21 cellular contexts compared by ENCODE assay signal in the genomic region with DNA sequence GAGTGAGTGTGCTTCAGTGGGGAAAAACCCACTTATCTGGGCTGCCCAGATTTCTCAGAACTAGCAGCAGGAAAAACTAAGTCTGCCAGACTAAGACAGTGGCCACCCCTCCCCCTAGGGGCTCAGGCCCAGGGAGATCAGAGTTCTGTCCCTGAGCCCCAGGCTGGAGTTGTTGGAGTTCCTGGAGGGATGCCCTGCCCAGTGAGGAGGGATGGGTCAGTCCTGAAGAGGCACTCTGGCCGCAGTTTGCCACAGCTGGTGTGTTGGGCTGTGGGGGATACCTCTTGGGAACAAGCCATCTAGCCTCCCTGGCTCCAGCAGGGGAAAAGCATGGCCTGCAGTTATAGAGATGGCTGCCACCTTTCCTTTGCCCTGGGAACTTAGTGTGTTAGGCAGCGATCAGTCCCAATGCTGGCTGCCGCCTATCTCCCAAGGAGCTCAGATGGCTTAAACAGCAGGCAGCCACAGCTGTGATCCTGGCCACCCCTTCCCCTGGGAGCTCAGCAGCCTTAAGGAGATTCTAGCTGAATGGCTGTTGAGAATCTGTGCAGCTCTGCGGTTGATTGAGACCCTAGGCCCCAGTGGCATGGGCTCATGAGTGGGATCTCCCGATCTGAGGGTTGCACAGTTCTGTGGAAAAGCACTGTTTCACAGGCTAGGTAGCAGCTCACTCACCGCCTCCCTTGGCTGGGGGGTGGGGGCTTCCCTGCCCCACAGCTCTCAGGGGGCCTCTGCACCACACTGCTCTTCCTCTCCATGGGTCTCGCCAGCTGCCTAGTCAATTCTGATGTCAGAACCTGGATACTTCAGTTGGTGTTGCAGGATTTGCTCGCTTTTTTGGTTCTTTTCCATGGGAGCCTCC. TPM values are rescaled to one million over a fixed set of nuclear protein-coding genes. Genes with fewer than 3 reads are reported as not detected.
A peak's percentile ranks its signal among the peaks of the same experiment; 100 is the strongest.
DNase-seq lines count a peak whose midpoint lies in the region; ATAC-seq and TF ChIP-seq lines count a peak whose summit lies in the region.
"Had no signal": no experiment of that assay in that cellular context is flagged by ENCODE, and none has a peak within 500 bp of the region (broad histone marks: within the 10 kb centered on the region; RNA-seq: fewer than 3 reads in every experiment).

No MANE protein-coding gene starts in this region.

- TF ChIP-seq CTCF in activated CD8-positive, alpha-beta T cell treated with anti-CD3 and anti-CD28 coated beads for 36 hours (IDR thresholded peaks at IDR 0.05) = no peak
- TF ChIP-seq CTCF in glutamatergic neuron (IDR thresholded peaks at IDR 0.05; ENCODE audit: partially characterized antibody, unreplicated experiment) = no peak
- no peak for TF ChIP-seq CTCF in natural killer cell (IDR thresholded peaks at IDR 0.05)
- TF ChIP-seq CTCF in testis (IDR thresholded peaks at IDR 0.05) = no peak

- H3K27me3 Mint-ChIP-seq in activated CD8-positive, alpha-beta T cell treated with anti-CD3 and anti-CD28 coated beads for 36 hours = no peaks in the 10 kb centered on the region
- H3K27me3 Mint-ChIP-seq in activated CD8-positive, alpha-beta T cell treated with anti-CD3 and anti-CD28 coated beads, Interleukin-2, amount 10 ng/mL, durations not matched to agents 7 days and 5 days (ENCODE audit: low read depth) = no peaks in the 10 kb centered on the region
- H3K27me3 Mint-ChIP-seq in glutamatergic neuron (ENCODE audit: unreplicated experiment) (no peaks in the 10 kb centered on the region), natural killer cell (ENCODE audit: low read depth in 2 of 2) (no peaks in the 10 kb centered on the region)
- no peaks in the 10 kb centered on the region for H3K27me3 Mint-ChIP-seq in stimulated activated memory B cell treated with anti-CD40 and anti-IgM and Interleukin-4, amounts not matched to agents 10 μg/mL and 1 μg/mL and 100 μg/mL, for 72 hours
- H3K27me3 Mint-ChIP-seq: B cell; CD4-positive, alpha-beta T cell had no signal

- H3K4me1 Mint-ChIP-seq in activated CD8-positive, alpha-beta T cell treated with anti-CD3 and anti-CD28 coated beads for 36 hours (ENCODE audit: low read depth) = peaks cover 54% of the 10 kb centered on the region
- peaks cover 46% of the 10 kb centered on the region for H3K4me1 Mint-ChIP-seq in activated CD8-positive, alpha-beta T cell treated with anti-CD3 and anti-CD28 coated beads, Interleukin-2, amount 10 ng/mL, durations not matched to agents 7 days and 5 days (ENCODE audit: low read depth)
- H3K4me1 Mint-ChIP-seq in glutamatergic neuron (ENCODE audit: low read depth, unreplicated experiment) (peaks cover 3% of the 10 kb centered on the region), natural killer cell (no peaks in the 10 kb centered on the region)
- peaks cover 6% of the 10 kb centered on the region for H3K4me1 Mint-ChIP-seq in stimulated activated memory B cell treated with anti-CD40 and anti-IgM and Interleukin-4, amounts not matched to agents 10 μg/mL and 1 μg/mL and 100 μg/mL, for 72 hours

- H3K36me3 ChIP-seq in testis (ENCODE audit: low read depth, missing control alignments) = no peaks in the 10 kb centered on the region

- ATAC-seq in activated CD8-positive, alpha-beta T cell treated with anti-CD3 and anti-CD28 coated beads for 36 hours = no peak
- ATAC-seq in activated CD8-positive, alpha-beta T cell treated with anti-CD3 and anti-CD28 coated beads, Interleukin-2, amount 10 ng/mL, durations not matched to agents 7 days and 5 days = no peak
- peak; percentile 48 for ATAC-seq in stimulated activated memory B cell treated with anti-CD40 and anti-IgM and Interleukin-4, amounts not matched to agents 10 μg/mL and 1 μg/mL and 100 μg/mL, for 72 hours
- no peak for ATAC-seq in natural killer cell
- ATAC-seq: HepG2 had no signal

- no peaks in the 10 kb centered on the region for H3K9me3 ChIP-seq in testis

- 87 to 97% methylated on average over 4 to 8 of the region's 8 CpGs for WGBS in testis, 2 donors

- H3K4me3 Mint-ChIP-seq in activated CD8-positive, alpha-beta T cell treated with anti-CD3 and anti-CD28 coated beads for 36 hours = no peak overlapping the region
- H3K4me3 Mint-ChIP-seq in activated CD8-positive, alpha-beta T cell treated with anti-CD3 and anti-CD28 coated beads, Interleukin-2, amount 10 ng/mL, durations not matched to agents 7 days and 5 days = no peak overlapping the region
- H3K4me3 Mint-ChIP-seq in glutamatergic neuron (ENCODE audit: unreplicated experiment) = no peak overlapping the region
- no peak overlapping the region for H3K4me3 Mint-ChIP-seq in stimulated activated memory B cell treated with anti-CD40 and anti-IgM and Interleukin-4, amounts not matched to agents 10 μg/mL and 1 μg/mL and 100 μg/mL, for 72 hours
- no peak overlapping the region for H3K4me3 Mint-ChIP-seq in natural killer cell
- H3K4me3 Mint-ChIP-seq: B cell; CD4-positive, alpha-beta T cell had no signal

- intact Hi-C loops in activated CD8-positive, alpha-beta T cell treated with anti-CD3 and anti-CD28 coated beads for 36 hours (cut with micrococcal nuclease) = no loop called here
- intact Hi-C loops in natural killer cell (cut with micrococcal nuclease) (no loop called here), testis (cut with DNase I; ENCODE audit: low total_unique reads) (no loop called here)

- peaks cover 4% of the 10 kb centered on the region for H3K9me3 Mint-ChIP-seq in activated CD8-positive, alpha-beta T cell treated with anti-CD3 and anti-CD28 coated beads for 36 hours
- H3K9me3 Mint-ChIP-seq in activated CD8-positive, alpha-beta T cell treated with anti-CD3 and anti-CD28 coated beads, Interleukin-2, amount 10 ng/mL, durations not matched to agents 7 days and 5 days (ENCODE audit: insufficient read depth) = peaks cover 11% of the 10 kb centered on the region
- H3K9me3 Mint-ChIP-seq in glutamatergic neuron (ENCODE audit: unreplicated experiment) = no peaks in the 10 kb centered on the region
- peaks cover 7% of the 10 kb centered on the region for H3K9me3 Mint-ChIP-seq in stimulated activated memory B cell treated with anti-CD40 and anti-IgM and Interleukin-4, amounts not matched to agents 10 μg/mL and 1 μg/mL and 100 μg/mL, for 72 hours
- peaks cover 0 to 2% of the 10 kb centered on the region in 2 donors for H3K9me3 Mint-ChIP-seq in natural killer cell

- no peak overlapping the region for H3K27ac ChIP-seq in testis
- H3K27ac ChIP-seq: 22Rv1, RWPE1 had no signal

- TF ChIP-seq POLR2A in testis (IDR thresholded peaks at IDR 0.05) = no peak

- no peaks in the 10 kb centered on the region for H3K4me1 ChIP-seq in testis

- no peak for DNase-seq in activated CD8-positive, alpha-beta T cell treated with anti-CD3 and anti-CD28 coated beads for 36 hours
- DNase-seq in activated CD8-positive, alpha-beta T cell treated with anti-CD3 and anti-CD28 coated beads, Interleukin-2, amount 10 ng/mL, durations not matched to agents 7 days and 5 days = no peak
- DNase-seq in NCI-H82 treated with DMSO at 0.1 percent for 48 hours (lab: John Stamatoyannopoulos, UW; ENCODE audit: unreplicated experiment) = peak; percentile 86
- DNase-seq in glutamatergic neuron = peak; percentile 45
- DNase-seq in natural killer cell = no peak
- DNase-seq in NCI-H1092 treated with DMSO at 0.1 percent for 48 hours (lab: John Stamatoyannopoulos, UW) = no peak
- DNase-seq in testis = no peak
- DNase-seq: CD4-positive, alpha-beta T cell; DMS53; KBM-7; NCI-H1105 treated with DMSO at 0.1 percent for 48 hours; NCI-H1694 treated with DMSO at 0.1 percent for 48 hours; NCI-H2227 treated with DMSO at 0.1 percent for 48 hours; NCI-H510A treated with DMSO at 0.1 percent for 48 hours; NCI-H774 had no signal

- no peak overlapping the region for H3K4me3 ChIP-seq in testis

- H3K36me3 Mint-ChIP-seq in activated CD8-positive, alpha-beta T cell treated with anti-CD3 and anti-CD28 coated beads for 36 hours (ENCODE audit: low read depth) = peaks cover 49% of the 10 kb centered on the region
- peaks cover 5% of the 10 kb centered on the region for H3K36me3 Mint-ChIP-seq in activated CD8-positive, alpha-beta T cell treated with anti-CD3 and anti-CD28 coated beads, Interleukin-2, amount 10 ng/mL, durations not matched to agents 7 days and 5 days (ENCODE audit: low read depth)
- H3K36me3 Mint-ChIP-seq in glutamatergic neuron (ENCODE audit: unreplicated experiment) (no peaks in the 10 kb centered on the region), natural killer cell (no peaks in the 10 kb centered on the region)
- peaks cover 10% of the 10 kb centered on the region for H3K36me3 Mint-ChIP-seq in stimulated activated memory B cell treated with anti-CD40 and anti-IgM and Interleukin-4, amounts not matched to agents 10 μg/mL and 1 μg/mL and 100 μg/mL, for 72 hours

- peak overlapping the region; percentile 52 for H3K27ac Mint-ChIP-seq in activated CD8-positive, alpha-beta T cell treated with anti-CD3 and anti-CD28 coated beads for 36 hours
- no peak overlapping the region for H3K27ac Mint-ChIP-seq in activated CD8-positive, alpha-beta T cell treated with anti-CD3 and anti-CD28 coated beads, Interleukin-2, amount 10 ng/mL, durations not matched to agents 7 days and 5 days
- H3K27ac Mint-ChIP-seq in glutamatergic neuron (ENCODE audit: unreplicated experiment) (peak overlapping the region; percentile 20), natural killer cell (no peak overlapping the region)
- H3K27ac Mint-ChIP-seq in stimulated activated memory B cell treated with anti-CD40 and anti-IgM and Interleukin-4, amounts not matched to agents 10 μg/mL and 1 μg/mL and 100 μg/mL, for 72 hours = no peak overlapping the region
- H3K27ac Mint-ChIP-seq: B cell; CD4-positive, alpha-beta T cell had no signal

- CTCF ChIA-PET in activated CD8-positive, alpha-beta T cell treated with anti-CD3 and anti-CD28 coated beads for 36 hours (lab: Charles Lee) = interaction anchor here (1.2 kb wide), 1 partner anchor 89 kb away, joined by 3 read pairs; no protein-coding TSS in a partner anchor
- CTCF ChIA-PET in activated CD8-positive, alpha-beta T cell treated with anti-CD3 and anti-CD28 coated beads, Interleukin-2, amount 10 ng/mL, durations not matched to agents 7 days and 5 days (lab: Charles Lee) = no interaction called here

- POLR2A ChIA-PET in activated CD8-positive, alpha-beta T cell treated with anti-CD3 and anti-CD28 coated beads for 36 hours (lab: Charles Lee) = interaction anchor here (1.0 kb wide), 1 partner anchor 17 kb away, joined by 3 read pairs; no protein-coding TSS in a partner anchor
- POLR2A ChIA-PET in activated CD8-positive, alpha-beta T cell treated with anti-CD3 and anti-CD28 coated beads, Interleukin-2, amount 10 ng/mL, durations not matched to agents 7 days and 5 days (lab: Charles Lee) = interaction anchor here (0.6 kb wide), 1 partner anchor 9 kb away, joined by 3 read pairs; no protein-coding TSS in a partner anchor

- H3K27me3 ChIP-seq in testis = no peaks in the 10 kb centered on the region

RNA-seq across cellular contexts. Expression of gene SIRPG, which starts 13.2 kb away (rescaled TPM):
- total RNA-seq in activated CD8-positive, alpha-beta T cell treated with anti-CD3 and anti-CD28 coated beads for 36 hours = 10 to 100 TPM; 45.4 to 48.6 TPM
- total RNA-seq in activated CD8-positive, alpha-beta T cell treated with anti-CD3 and anti-CD28 coated beads, Interleukin-2, amount 10 ng/mL, durations not matched to agents 7 days and 5 days = 100 to 1,000 TPM; 112 to 123 TPM
- total RNA-seq in glutamatergic neuron (ENCODE audit: unreplicated experiment) (not detected), natural killer cell (1 to 10 TPM; 1.9 to 3.9 (median 3.1) TPM), testis (1 to 10 TPM; 1.1 to 3.4 TPM)
- 13.9 TPM for polyA plus RNA-seq in testis (ENCODE audit: insufficient read depth, low read depth, low replicate concordance)
- total RNA-seq: B cell, H4, HepG2 had no signal
- polyA plus RNA-seq: HepG2 had no signal

RNA-seq across cellular contexts. Expression of gene SIRPB1, which starts 24.5 kb away (rescaled TPM):
- total RNA-seq in activated CD8-positive, alpha-beta T cell treated with anti-CD3 and anti-CD28 coated beads for 36 hours = under 1 TPM; 0.83 to 0.92 TPM
- total RNA-seq in activated CD8-positive, alpha-beta T cell treated with anti-CD3 and anti-CD28 coated beads, Interleukin-2, amount 10 ng/mL, durations not matched to agents 7 days and 5 days = 1 to 10 TPM; 1.3 to 1.5 TPM
- total RNA-seq in glutamatergic neuron (ENCODE audit: unreplicated experiment) (not detected), natural killer cell (1 to 10 TPM; 2.6 to 7.2 (median 5.3) TPM), testis (1 to 10 TPM in 1 of 2 donors, not detected in 1; 1.9 TPM)
- 0.84 TPM for polyA plus RNA-seq in testis (ENCODE audit: insufficient read depth, low read depth, low replicate concordance)

Comparison
In these comparisons a context has a peak if more than half of its experiments do, and no peak if none do; other contexts are left out.
1. H3K27ac Mint-ChIP-seq: peak in activated CD8-positive, alpha-beta T cell treated with anti-CD3 and anti-CD28 coated beads for 36 hours (single experiment) and glutamatergic neuron (single experiment); none in activated CD8-positive, alpha-beta T cell treated with anti-CD3 and anti-CD28 coated beads, Interleukin-2, amount 10 ng/mL, durations not matched to agents 7 days and 5 days (single experiment), stimulated activated memory B cell treated with anti-CD40 and anti-IgM and Interleukin-4, amounts not matched to agents 10 μg/mL and 1 μg/mL and 100 μg/mL, for 72 hours (single experiment) and natural killer cell (0 of 2).
2. DNase-seq: peak in NCI-H82 treated with DMSO at 0.1 percent for 48 hours (single experiment) and glutamatergic neuron (single experiment); none in activated CD8-positive, alpha-beta T cell treated with anti-CD3 and anti-CD28 coated beads for 36 hours (single experiment), activated CD8-positive, alpha-beta T cell treated with anti-CD3 and anti-CD28 coated beads, Interleukin-2, amount 10 ng/mL, durations not matched to agents 7 days and 5 days (single experiment), natural killer cell (single experiment), NCI-H1092 treated with DMSO at 0.1 percent for 48 hours (single experiment) and testis (single experiment).
3. RNA of gene SIRPG, which starts 13.2 kb away (total RNA-seq): 112 to 123 TPM in activated CD8-positive, alpha-beta T cell treated with anti-CD3 and anti-CD28 coated beads, Interleukin-2, amount 10 ng/mL, durations not matched to agents 7 days and 5 days and 45.4 to 48.6 TPM in activated CD8-positive, alpha-beta T cell treated with anti-CD3 and anti-CD28 coated beads for 36 hours; 1.1 to 3.4 TPM in testis, 1.9 to 3.9 TPM in natural killer cell and not detected in glutamatergic neuron (single experiment); every median in the first group is over 4 times any median in the second.